Comparison of ENCODE assay signal across 8 cellular contexts in genomic region chr11:9360862-9361622, GRCh38. TPM values are rescaled to one million over a fixed set of nuclear protein-coding genes. Genes with fewer than 3 reads are reported as not detected.
A peak's percentile ranks its signal among the peaks of the same experiment; 100 is the strongest.
DNase-seq lines count a peak whose midpoint lies in the region; ATAC-seq and TF ChIP-seq lines count a peak whose summit lies in the region.
"Not testable (repeated sequence)": the region's sequence is repeated elsewhere in the genome, so short reads cannot be mapped to it uniquely, and the experiment has no call there.

No MANE protein-coding gene starts in this region.

- CTCF ChIA-PET in CD8-positive, alpha-beta memory T cell (lab: Charles Lee); PC-3 (lab: Charles Lee); mammary epithelial cell (lab: Charles Lee; ENCODE audit: low non-redundant PET): not testable (repeated sequence)

- POLR2A ChIA-PET in CD8-positive, alpha-beta memory T cell (lab: Charles Lee); PC-3 (lab: Charles Lee; ENCODE audit: unreplicated experiment): not testable (repeated sequence)

- not testable (repeated sequence) for H3K4me1 ChIP-seq in CD8-positive, alpha-beta memory T cell (ENCODE audit: insufficient read depth, low read length)
- peaks cover 37% of the 10 kb centered on the region for H3K4me1 ChIP-seq in PC-3 (ENCODE audit: insufficient read depth, low read length)
- H3K4me1 ChIP-seq in mammary epithelial cell (ENCODE audit: insufficient read depth, low read length): peaks cover 40% of the 10 kb centered on the region
- H3K4me1 ChIP-seq in cardiac muscle cell (ENCODE audit: low read depth): peaks cover 32% of the 10 kb centered on the region

- not testable (repeated sequence) for H3K4me3 ChIP-seq in CD8-positive, alpha-beta memory T cell (ENCODE audit: low read length); WERI-Rb-1 (ENCODE audit: low read depth, low read length); mammary epithelial cell (replicated peaks in 1 of 3; ENCODE audit: insufficient read depth in 1 of 3, low read depth in 2 of 3, low read length in 3 of 3); cardiac muscle cell
- H3K4me3 ChIP-seq in PC-3 (ENCODE audit: low read length): peak overlapping the region; percentile 13; the same call in 1 of the 2 replicates

- TF ChIP-seq CTCF in PC-3 (conservative IDR thresholded peaks at IDR 0.05; ENCODE audit: low read depth, low read length); WERI-Rb-1 (IDR thresholded peaks at IDR 0.05; ENCODE audit: low read depth, low read length); mammary epithelial cell (conservative IDR thresholded peaks at IDR 0.05 in 1 of 2, IDR thresholded peaks at IDR 0.05 in 1 of 2; ENCODE audit: extremely low read depth in 1 of 2, insufficient read depth in 1 of 2, low read depth in 1 of 2, low read length in 2 of 2); cardiac muscle cell (IDR thresholded peaks at IDR 0.05; ENCODE audit: low read depth, low read length): not testable (repeated sequence)

- not testable (repeated sequence) for H3K27me3 ChIP-seq in CD8-positive, alpha-beta memory T cell (ENCODE audit: insufficient read depth, low read length, poor library complexity, severe bottlenecking); PC-3 (ENCODE audit: low read length); WERI-Rb-1 (ENCODE audit: insufficient read depth, low read depth, severe bottlenecking); mammary epithelial cell (ENCODE audit: insufficient read depth, low read length); cardiac muscle cell

- WGBS in mammary epithelial cell (ENCODE audit: low coverage, missing lambda C conversion rate): 83% methylated on average over 13 of the region's 13 CpGs

- H2AFZ ChIP-seq in PC-3 (ENCODE audit: low read length); mammary epithelial cell (ENCODE audit: low read depth, low read length): not testable (repeated sequence)

- peak overlapping the region; percentile 77 for H3K4me2 ChIP-seq in PC-3 (ENCODE audit: low read length)
- peak overlapping the region; percentile 20 for H3K4me2 ChIP-seq in mammary epithelial cell (ENCODE audit: insufficient read depth, low read depth, low read length)

- peak overlapping the region in 1 of 7 donors; percentile 16 for H3K4me3 Mint-ChIP-seq in CD8-positive, alpha-beta memory T cell
- H3K4me3 Mint-ChIP-seq in activated naive CD4-positive, alpha-beta T cell treated with anti-CD3 and anti-CD28 coated beads, Interleukin-2, amount 50 U/mL, for 24 hours; stimulated activated effector memory CD8-positive, alpha-beta T cell treated with anti-CD3 and anti-CD28 coated beads, Interleukin-12 subunit alpha, Interleukin-12 subunit beta, amount 100 ng/mL, for 72 hours: not testable (repeated sequence)
- H3K4me3 Mint-ChIP-seq in natural killer cell treated with Interleukin-12 subunit alpha and Interleukin-12 subunit beta and Interleukin-15 and Interleukin-18, amount 100 ng/mL, for 72 hours: peak overlapping the region; percentile 62

- not testable (repeated sequence) for H3K36me3 Mint-ChIP-seq in CD8-positive, alpha-beta memory T cell; activated naive CD4-positive, alpha-beta T cell treated with anti-CD3 and anti-CD28 coated beads, Interleukin-2, amount 50 U/mL, for 24 hours; natural killer cell treated with Interleukin-12 subunit alpha and Interleukin-12 subunit beta and Interleukin-15 and Interleukin-18, amount 100 ng/mL, for 72 hours; stimulated activated effector memory CD8-positive, alpha-beta T cell treated with anti-CD3 and anti-CD28 coated beads, Interleukin-12 subunit alpha, Interleukin-12 subunit beta, amount 100 ng/mL, for 72 hours

- H3K9me3 ChIP-seq in CD8-positive, alpha-beta memory T cell (ENCODE audit: low read length); PC-3 (ENCODE audit: low read length); WERI-Rb-1 (ENCODE audit: severe bottlenecking); mammary epithelial cell (replicated peaks; ENCODE audit: insufficient read depth, low read length); cardiac muscle cell (ENCODE audit: low read depth): not testable (repeated sequence)

- not testable (repeated sequence) for H3F3A ChIP-seq in PC-3 (ENCODE audit: low read length, unreplicated experiment)

- not testable (repeated sequence) for H3K79me2 ChIP-seq in PC-3 (ENCODE audit: low read length); mammary epithelial cell (ENCODE audit: insufficient read depth, low read length)

- peaks cover 15 to 29% (median 18%) of the 10 kb centered on the region in 3 donors for H3K4me1 Mint-ChIP-seq in CD8-positive, alpha-beta memory T cell
- peaks cover 36% of the 10 kb centered on the region for H3K4me1 Mint-ChIP-seq in activated naive CD4-positive, alpha-beta T cell treated with anti-CD3 and anti-CD28 coated beads, Interleukin-2, amount 50 U/mL, for 24 hours
- peaks cover 22 to 27% of the 10 kb centered on the region in 2 donors for H3K4me1 Mint-ChIP-seq in natural killer cell treated with Interleukin-12 subunit alpha and Interleukin-12 subunit beta and Interleukin-15 and Interleukin-18, amount 100 ng/mL, for 72 hours (ENCODE audit: low read depth in 2 of 2)
- H3K4me1 Mint-ChIP-seq in stimulated activated effector memory CD8-positive, alpha-beta T cell treated with anti-CD3 and anti-CD28 coated beads, Interleukin-12 subunit alpha, Interleukin-12 subunit beta, amount 100 ng/mL, for 72 hours: peaks cover 29% of the 10 kb centered on the region

- not testable (repeated sequence) for H4K20me1 ChIP-seq in PC-3 (ENCODE audit: low read length); mammary epithelial cell (ENCODE audit: insufficient read depth, low read length)

- H3K27me3 Mint-ChIP-seq in CD8-positive, alpha-beta memory T cell; activated naive CD4-positive, alpha-beta T cell treated with anti-CD3 and anti-CD28 coated beads, Interleukin-2, amount 50 U/mL, for 24 hours; natural killer cell treated with Interleukin-12 subunit alpha and Interleukin-12 subunit beta and Interleukin-15 and Interleukin-18, amount 100 ng/mL, for 72 hours: not testable (repeated sequence)

- in situ Hi-C loops in mammary epithelial cell (cut with MboI; ENCODE audit: low sequenced_read_pairs in 2 of 2): not testable (repeated sequence)

- ATAC-seq in PC-3; natural killer cell treated with Interleukin-12 subunit alpha and Interleukin-12 subunit beta and Interleukin-15 and Interleukin-18, amount 100 ng/mL, for 72 hours; stimulated activated effector memory CD8-positive, alpha-beta T cell treated with anti-CD3 and anti-CD28 coated beads, Interleukin-12 subunit alpha, Interleukin-12 subunit beta, amount 100 ng/mL, for 72 hours: not testable (repeated sequence)

- peak overlapping the region; percentile 2 for H3K27ac ChIP-seq in CD8-positive, alpha-beta memory T cell (ENCODE audit: low read depth, low read length)
- H3K27ac ChIP-seq in PC-3 (ENCODE audit: low read length): peak overlapping the region; percentile 99
- H3K27ac ChIP-seq in WERI-Rb-1: peak overlapping the region; percentile 96
- peak overlapping the region; percentile 96 for H3K27ac ChIP-seq in mammary epithelial cell (ENCODE audit: insufficient read depth, low read depth, low read length)
- peak overlapping the region; percentile 100 for H3K27ac ChIP-seq in cardiac muscle cell

- H3K36me3 ChIP-seq in CD8-positive, alpha-beta memory T cell (ENCODE audit: insufficient read depth, low read length); PC-3 (ENCODE audit: low read depth, low read length); WERI-Rb-1; mammary epithelial cell (ENCODE audit: insufficient read depth, low read length); cardiac muscle cell: not testable (repeated sequence)

- peak overlapping the region; percentile 83 for H3K9ac ChIP-seq in PC-3 (ENCODE audit: low read length)
- not testable (repeated sequence) for H3K9ac ChIP-seq in mammary epithelial cell (ENCODE audit: insufficient read depth, low read length)

- not testable (repeated sequence) for DNase-seq in CD8-positive, alpha-beta memory T cell; WERI-Rb-1; mammary epithelial cell; cardiac muscle cell (ENCODE audit: low read depth in 1 of 2, low spot score in 1 of 2); natural killer cell treated with Interleukin-12 subunit alpha and Interleukin-12 subunit beta and Interleukin-15 and Interleukin-18, amount 100 ng/mL, for 72 hours (ENCODE audit: low spot score); stimulated activated effector memory CD8-positive, alpha-beta T cell treated with anti-CD3 and anti-CD28 coated beads, Interleukin-12 subunit alpha, Interleukin-12 subunit beta, amount 100 ng/mL, for 72 hours (ENCODE audit: low spot score in 2 of 2)
- DNase-seq in PC-3: peak; percentile 37

- BruUV-seq in PC-3 (replicated peaks; lab: Mats Ljungman, UMichigan): TSS peak; percentile 37
- BruUV-seq in mammary epithelial cell (replicated peaks; lab: Mats Ljungman, UMichigan): not testable (repeated sequence)

- not testable (repeated sequence) for H3K9me3 Mint-ChIP-seq in CD8-positive, alpha-beta memory T cell; activated naive CD4-positive, alpha-beta T cell treated with anti-CD3 and anti-CD28 coated beads, Interleukin-2, amount 50 U/mL, for 24 hours; natural killer cell treated with Interleukin-12 subunit alpha and Interleukin-12 subunit beta and Interleukin-15 and Interleukin-18, amount 100 ng/mL, for 72 hours; stimulated activated effector memory CD8-positive, alpha-beta T cell treated with anti-CD3 and anti-CD28 coated beads, Interleukin-12 subunit alpha, Interleukin-12 subunit beta, amount 100 ng/mL, for 72 hours

- dilution Hi-C loops in mammary epithelial cell (cut with HindIII; ENCODE audit: low sequenced_read_pairs): not testable (repeated sequence)

- H3K27ac Mint-ChIP-seq in CD8-positive, alpha-beta memory T cell: peak overlapping the region in 4 of 8 donors; percentile 15 to 64 (median 30)
- H3K27ac Mint-ChIP-seq in activated naive CD4-positive, alpha-beta T cell treated with anti-CD3 and anti-CD28 coated beads, Interleukin-2, amount 50 U/mL, for 24 hours: peak overlapping the region; percentile 15
- H3K27ac Mint-ChIP-seq in natural killer cell treated with Interleukin-12 subunit alpha and Interleukin-12 subunit beta and Interleukin-15 and Interleukin-18, amount 100 ng/mL, for 72 hours: peak overlapping the region; percentile 78 to 91
- peak overlapping the region; percentile 71 for H3K27ac Mint-ChIP-seq in stimulated activated effector memory CD8-positive, alpha-beta T cell treated with anti-CD3 and anti-CD28 coated beads, Interleukin-12 subunit alpha, Interleukin-12 subunit beta, amount 100 ng/mL, for 72 hours

- H3K9me2 ChIP-seq in PC-3 (replicated peaks; ENCODE audit: low read length): not testable (repeated sequence)

- intact Hi-C loops in PC-3 (cut with micrococcal nuclease): loop anchor here (1.0 to 5.0 kb wide), 3 partner anchors 30 to 79 kb away; partner anchors contain the start of gene TMEM41B
- intact Hi-C loops in mammary epithelial cell (cut with micrococcal nuclease): not testable (repeated sequence)

RNA-seq across cellular contexts. Expression of gene IPO7, which starts 23.4 kb away (rescaled TPM):
- total RNA-seq in CD8-positive, alpha-beta memory T cell: 100 to 1,000 TPM; 150 to 169 TPM
- 3.6 TPM for polyA plus RNA-seq in CD8-positive, alpha-beta memory T cell
- total RNA-seq in PC-3 (2014; rRNA removed): 78.9 and 109 TPM in 2 replicates
- total RNA-seq in mammary epithelial cell: 100 to 1,000 TPM; 122 to 158 TPM
- 60.4 TPM for polyA plus RNA-seq in mammary epithelial cell
- 171 TPM for polyA minus RNA-seq in mammary epithelial cell
- 88.3 and 103 TPM in 2 replicates for total RNA-seq in cardiac muscle cell
- polyA plus RNA-seq in cardiac muscle cell: 10.1 and 11.2 TPM in 2 replicates
- 100 to 1,000 TPM in 1 of 2 donors, 10 to 100 TPM in 1; 96.9 to 160 TPM for total RNA-seq in natural killer cell treated with Interleukin-12 subunit alpha and Interleukin-12 subunit beta and Interleukin-15 and Interleukin-18, amount 100 ng/mL, for 72 hours

RNA-seq across cellular contexts. Expression of gene TMEM41B, which starts 46.6 kb away (rescaled TPM):
- total RNA-seq in CD8-positive, alpha-beta memory T cell: 10 to 100 TPM; 21.1 to 24.9 TPM
- polyA plus RNA-seq in CD8-positive, alpha-beta memory T cell: 11.3 TPM
- 83.6 and 87.6 TPM in 2 replicates for total RNA-seq in PC-3 (2014; rRNA removed)
- total RNA-seq in mammary epithelial cell: 10 to 100 TPM; 58.2 to 59.7 TPM
- polyA plus RNA-seq in mammary epithelial cell: 21.2 TPM
- polyA minus RNA-seq in mammary epithelial cell: 38.5 TPM
- total RNA-seq in cardiac muscle cell: 77.0 and 95.7 TPM in 2 replicates
- 62.2 and 63.3 TPM in 2 replicates for polyA plus RNA-seq in cardiac muscle cell
- total RNA-seq in natural killer cell treated with Interleukin-12 subunit alpha and Interleukin-12 subunit beta and Interleukin-15 and Interleukin-18, amount 100 ng/mL, for 72 hours: 10 to 100 TPM; 25.9 to 33.5 TPM

Comparison
In these comparisons a context has a peak if more than half of its experiments do, and no peak if none do; other contexts are left out.
1. H3K27ac ChIP-seq: peak in every context shown above with its lines; median percentile 100 in cardiac muscle cell; 99 in PC-3; 96 in WERI-Rb-1; 96 in mammary epithelial cell; 2 in CD8-positive, alpha-beta memory T cell.